ENCODE assay signal across 29 cellular contexts in the genomic region with DNA sequence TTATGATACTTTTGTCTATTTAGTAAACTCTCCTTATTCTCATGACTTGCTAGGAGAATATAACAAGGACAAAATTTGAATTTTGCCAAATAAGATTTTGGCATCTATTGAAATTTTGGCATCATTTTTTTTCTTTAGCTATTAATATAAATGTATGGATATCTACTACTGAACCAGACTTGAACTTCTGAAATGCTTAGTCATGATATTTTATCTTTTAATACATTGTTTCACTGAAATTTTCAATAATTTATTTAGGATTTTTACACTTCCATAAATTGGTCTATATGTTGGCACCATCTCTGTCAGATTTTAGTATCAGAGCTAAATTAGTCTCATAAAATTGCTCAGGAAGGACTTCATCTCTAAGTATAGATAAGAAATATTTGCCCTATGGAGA.
"Had no signal": no experiment of that assay in that cellular context is flagged by ENCODE, and none has a peak within 500 bp of the region (broad histone marks: within the 10 kb centered on the region; RNA-seq: fewer than 3 reads in every experiment).

No MANE protein-coding gene starts in this region.

- H3K4me3 ChIP-seq: pancreas, prostate gland, skin epidermis, smooth muscle cell, spleen, suprapubic skin, testis, tibial artery, transverse colon, upper lobe of right lung, uterus had no signal

- H3K27ac ChIP-seq: neutrophil, pancreas, prostate gland, skin epidermis, spleen, suprapubic skin, testis, tibial artery, transverse colon, upper lobe of right lung, uterus had no signal

- H3K9me3 ChIP-seq: neutrophil, pancreas, prostate gland, spleen, suprapubic skin, testis, tibial artery, transverse colon, upper lobe of right lung, uterus had no signal

- H3K27me3 ChIP-seq: pancreas, spleen, testis, transverse colon had no signal

- ATAC-seq: naive thymus-derived CD8-positive, alpha-beta T cell; natural killer cell treated with Interleukin-12 subunit alpha and Interleukin-12 subunit beta and Interleukin-15 and Interleukin-18, amount 100 ng/mL, for 72 hours; pancreas; right cardiac atrium; sciatic nerve; stimulated activated memory B cell treated with anti-CD40 and anti-IgM and Interleukin-4, amounts not matched to agents 10 μg/mL and 1 μg/mL and 100 μg/mL, for 72 hours; stimulated activated naive CD8-positive, alpha-beta T cell treated with anti-CD3 and anti-CD28 coated beads, Interleukin-15, amount 100 ng/mL, for 72 hours; stimulated activated naive CD8-positive, alpha-beta T cell treated with anti-CD3 and anti-CD28 coated beads, Interleukin-15, Interleukin-2, amounts not matched to agents 100 U/mL and 50 U/mL, for 24 hours; upper lobe of right lung had no signal

- H3K4me2 ChIP-seq: smooth muscle cell had no signal

- H3K4me1 ChIP-seq: pancreas, prostate gland, spleen, testis, tibial artery, transverse colon, upper lobe of right lung, uterus had no signal

- H3K36me3 ChIP-seq: neutrophil, pancreas, prostate gland, spleen, suprapubic skin, tibial artery, transverse colon, upper lobe of right lung, uterus had no signal

- DNase-seq: naive thymus-derived CD8-positive, alpha-beta T cell; nephron progenitor cell; nucleus accumbens; pancreas; retina; right cardiac atrium; spleen; stimulated activated CD4-positive, alpha-beta T cell treated with anti-CD3 and anti-CD28 coated beads, Interleukin-12 subunit alpha, Interleukin-12 subunit beta, amount 100 ng/mL, for 4 hours; stimulated activated CD4-positive, alpha-beta T cell treated with anti-CD3 and anti-CD28 coated beads, Interleukin-1b, Interleukin-23, amount 100 ng/mL, for 48 hours; stimulated activated CD4-positive, alpha-beta T cell treated with anti-CD3 and anti-CD28 coated beads, Interleukin-4, amount 100 ng/mL, for 1 hour; stimulated activated CD4-positive, alpha-beta T cell treated with anti-CD3 and anti-CD28 coated beads, Interleukin-4, amount 100 ng/mL, for 4 hours; stimulated activated CD8-positive, alpha-beta memory T cell treated with anti-CD3 and anti-CD28 coated beads, Interleukin-4, amount 100 ng/mL, for 48 hours; stimulated activated naive CD4-positive, alpha-beta T cell; stimulated activated naive CD8-positive, alpha-beta T cell treated with anti-CD3 and anti-CD28 coated beads, Interleukin-15, amount 100 ng/mL, for 72 hours; stimulated activated naive CD8-positive, alpha-beta T cell treated with anti-CD3 and anti-CD28 coated beads, Interleukin-15, Interleukin-2, amounts not matched to agents 100 U/mL and 50 U/mL, for 24 hours; substantia nigra; testis; tibial artery; transverse colon; upper lobe of right lung; uterus had no signal
